1 cellular context compared by ENCODE assay signal in the genomic region with DNA sequence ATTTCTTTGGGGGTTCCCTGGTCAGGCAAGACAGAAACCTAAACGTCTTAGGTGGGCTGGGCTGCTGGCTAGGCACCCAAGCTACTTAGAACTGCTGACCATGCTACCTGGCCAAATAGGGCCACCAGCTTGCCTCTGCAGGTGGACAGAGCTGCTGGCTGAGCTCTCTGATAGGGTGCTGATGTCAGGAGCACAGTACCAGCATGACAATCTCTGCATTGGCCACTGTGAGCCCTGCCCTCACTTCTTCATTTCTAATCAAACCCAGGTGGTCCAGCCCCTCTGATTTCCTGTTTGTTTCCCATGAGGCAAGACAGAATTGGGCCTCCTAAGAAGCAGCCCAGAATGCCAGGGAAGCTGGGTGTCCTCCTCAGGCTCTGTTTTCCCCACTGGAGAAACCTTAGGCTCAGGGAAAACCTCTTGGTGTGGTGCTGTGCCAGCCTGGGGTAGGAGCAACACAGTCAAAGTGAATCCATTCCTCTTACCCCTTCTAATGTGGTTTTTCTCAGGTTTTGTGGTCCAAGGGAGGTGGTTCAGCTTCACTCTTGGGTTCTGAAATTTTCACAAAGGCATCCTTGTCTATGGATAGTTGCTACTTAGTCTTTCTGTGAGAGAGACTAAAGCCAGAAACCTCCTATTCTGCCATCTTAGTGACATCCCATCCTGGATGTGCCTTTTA.
TF ChIP-seq lines count a peak whose summit lies in the region.

No MANE protein-coding gene starts in this region.

TF ChIP-seq in HepG2, 621 proteins besides CTCF, POLR2A, EP300 and RAD21:
- TF ChIP-seq ZNF282 (IDR thresholded peaks at IDR 0.05; ENCODE audit: partially characterized antibody) (no peak), TARDBP (CRISPR knock-in tag; IDR thresholded peaks at IDR 0.05) (no peak), RXRB (CRISPR knock-in tag; IDR thresholded peaks at IDR 0.05; ENCODE audit: borderline replicate concordance) (no peak), ZNF101 (CRISPR knock-in tag; IDR thresholded peaks at IDR 0.05; ENCODE audit: borderline replicate concordance, low read depth) (no peak), PAWR (CRISPR knock-in tag; IDR thresholded peaks at IDR 0.05; ENCODE audit: borderline replicate concordance) (no peak), TBX3 (IDR thresholded peaks at IDR 0.05; ENCODE audit: borderline replicate concordance) (no peak), NPAS2 (CRISPR knock-in tag; IDR thresholded peaks at IDR 0.05; ENCODE audit: borderline replicate concordance) (no peak), NBN (conservative IDR thresholded peaks at IDR 0.05) (no peak), ZFP82 (CRISPR knock-in tag; IDR thresholded peaks at IDR 0.05; ENCODE audit: borderline replicate concordance) (no peak), ZNF83 (CRISPR knock-in tag; IDR thresholded peaks at IDR 0.05; ENCODE audit: borderline replicate concordance) (no peak), NR2F6 (IDR thresholded peaks at IDR 0.05) (no peak), NR2F6 (CRISPR knock-in tag; IDR thresholded peaks at IDR 0.05) (no peak), ELF4 (CRISPR knock-in tag; IDR thresholded peaks at IDR 0.05; ENCODE audit: borderline replicate concordance) (no peak)
- TF ChIP-seq, protein P1, sequence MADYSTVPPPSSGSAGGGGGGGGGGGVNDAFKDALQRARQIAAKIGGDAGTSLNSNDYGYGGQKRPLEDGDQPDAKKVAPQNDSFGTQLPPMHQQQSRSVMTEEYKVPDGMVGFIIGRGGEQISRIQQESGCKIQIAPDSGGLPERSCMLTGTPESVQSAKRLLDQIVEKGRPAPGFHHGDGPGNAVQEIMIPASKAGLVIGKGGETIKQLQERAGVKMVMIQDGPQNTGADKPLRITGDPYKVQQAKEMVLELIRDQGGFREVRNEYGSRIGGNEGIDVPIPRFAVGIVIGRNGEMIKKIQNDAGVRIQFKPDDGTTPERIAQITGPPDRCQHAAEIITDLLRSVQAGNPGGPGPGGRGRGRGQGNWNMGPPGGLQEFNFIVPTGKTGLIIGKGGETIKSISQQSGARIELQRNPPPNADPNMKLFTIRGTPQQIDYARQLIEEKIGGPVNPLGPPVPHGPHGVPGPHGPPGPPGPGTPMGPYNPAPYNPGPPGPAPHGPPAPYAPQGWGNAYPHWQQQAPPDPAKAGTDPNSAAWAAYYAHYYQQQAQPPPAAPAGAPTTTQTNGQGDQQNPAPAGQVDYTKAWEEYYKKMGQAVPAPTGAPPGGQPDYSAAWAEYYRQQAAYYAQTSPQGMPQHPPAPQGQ (CRISPR knock-in tag; IDR thresholded peaks at IDR 0.05; ENCODE audit: borderline replicate concordance) = no peak
- TF ChIP-seq, protein P2, sequence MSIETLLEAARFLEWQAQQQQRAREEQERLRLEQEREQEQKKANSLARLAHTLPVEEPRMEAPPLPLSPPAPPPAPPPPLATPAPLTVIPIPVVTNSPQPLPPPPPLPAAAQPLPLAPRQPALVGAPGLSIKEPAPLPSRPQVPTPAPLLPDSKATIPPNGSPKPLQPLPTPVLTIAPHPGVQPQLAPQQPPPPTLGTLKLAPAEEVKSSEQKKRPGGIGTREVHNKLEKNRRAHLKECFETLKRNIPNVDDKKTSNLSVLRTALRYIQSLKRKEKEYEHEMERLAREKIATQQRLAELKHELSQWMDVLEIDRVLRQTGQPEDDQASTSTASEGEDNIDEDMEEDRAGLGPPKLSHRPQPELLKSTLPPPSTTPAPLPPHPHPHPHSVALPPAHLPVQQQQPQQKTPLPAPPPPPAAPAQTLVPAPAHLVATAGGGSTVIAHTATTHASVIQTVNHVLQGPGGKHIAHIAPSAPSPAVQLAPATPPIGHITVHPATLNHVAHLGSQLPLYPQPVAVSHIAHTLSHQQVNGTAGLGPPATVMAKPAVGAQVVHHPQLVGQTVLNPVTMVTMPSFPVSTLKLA (IDR thresholded peaks at IDR 0.05) = no peak
- TF ChIP-seq, protein P3, sequence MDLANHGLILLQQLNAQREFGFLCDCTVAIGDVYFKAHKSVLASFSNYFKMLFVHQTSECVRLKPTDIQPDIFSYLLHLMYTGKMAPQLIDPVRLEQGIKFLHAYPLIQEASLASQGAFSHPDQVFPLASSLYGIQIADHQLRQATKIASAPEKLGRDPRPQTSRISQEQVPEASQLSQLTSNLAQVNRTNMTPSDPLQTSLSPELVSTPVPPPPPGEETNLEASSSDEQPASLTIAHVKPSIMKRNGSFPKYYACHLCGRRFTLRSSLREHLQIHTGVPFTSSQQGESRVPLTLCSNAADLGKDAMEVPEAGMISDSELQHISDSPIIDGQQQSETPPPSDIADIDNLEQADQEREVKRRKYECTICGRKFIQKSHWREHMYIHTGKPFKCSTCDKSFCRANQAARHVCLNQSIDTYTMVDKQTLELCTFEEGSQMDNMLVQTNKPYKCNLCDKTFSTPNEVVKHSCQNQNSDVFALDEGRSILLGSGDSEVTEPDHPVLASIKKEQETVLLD (CRISPR knock-in tag; IDR thresholded peaks at IDR 0.05; ENCODE audit: low read depth) = no peak
- TF ChIP-seq, protein P4, sequence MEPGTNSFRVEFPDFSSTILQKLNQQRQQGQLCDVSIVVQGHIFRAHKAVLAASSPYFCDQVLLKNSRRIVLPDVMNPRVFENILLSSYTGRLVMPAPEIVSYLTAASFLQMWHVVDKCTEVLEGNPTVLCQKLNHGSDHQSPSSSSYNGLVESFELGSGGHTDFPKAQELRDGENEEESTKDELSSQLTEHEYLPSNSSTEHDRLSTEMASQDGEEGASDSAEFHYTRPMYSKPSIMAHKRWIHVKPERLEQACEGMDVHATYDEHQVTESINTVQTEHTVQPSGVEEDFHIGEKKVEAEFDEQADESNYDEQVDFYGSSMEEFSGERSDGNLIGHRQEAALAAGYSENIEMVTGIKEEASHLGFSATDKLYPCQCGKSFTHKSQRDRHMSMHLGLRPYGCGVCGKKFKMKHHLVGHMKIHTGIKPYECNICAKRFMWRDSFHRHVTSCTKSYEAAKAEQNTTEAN (CRISPR knock-in tag; conservative IDR thresholded peaks at IDR 0.05) = no peak
- TF ChIP-seq, protein P5, sequence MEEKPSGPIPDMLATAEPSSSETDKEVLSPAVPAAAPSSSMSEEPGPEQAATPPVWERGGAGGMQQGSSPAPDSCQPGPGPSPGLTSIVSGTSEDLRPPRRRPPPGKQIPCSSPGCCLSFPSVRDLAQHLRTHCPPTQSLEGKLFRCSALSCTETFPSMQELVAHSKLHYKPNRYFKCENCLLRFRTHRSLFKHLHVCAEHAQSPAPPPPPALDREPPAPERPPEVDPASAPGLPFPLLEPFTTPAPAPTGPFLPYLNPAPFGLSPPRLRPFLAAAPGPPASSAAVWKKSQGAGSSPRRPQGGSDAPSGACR (CRISPR knock-in tag; IDR thresholded peaks at IDR 0.05) = no peak
- TF ChIP-seq, protein P6, sequence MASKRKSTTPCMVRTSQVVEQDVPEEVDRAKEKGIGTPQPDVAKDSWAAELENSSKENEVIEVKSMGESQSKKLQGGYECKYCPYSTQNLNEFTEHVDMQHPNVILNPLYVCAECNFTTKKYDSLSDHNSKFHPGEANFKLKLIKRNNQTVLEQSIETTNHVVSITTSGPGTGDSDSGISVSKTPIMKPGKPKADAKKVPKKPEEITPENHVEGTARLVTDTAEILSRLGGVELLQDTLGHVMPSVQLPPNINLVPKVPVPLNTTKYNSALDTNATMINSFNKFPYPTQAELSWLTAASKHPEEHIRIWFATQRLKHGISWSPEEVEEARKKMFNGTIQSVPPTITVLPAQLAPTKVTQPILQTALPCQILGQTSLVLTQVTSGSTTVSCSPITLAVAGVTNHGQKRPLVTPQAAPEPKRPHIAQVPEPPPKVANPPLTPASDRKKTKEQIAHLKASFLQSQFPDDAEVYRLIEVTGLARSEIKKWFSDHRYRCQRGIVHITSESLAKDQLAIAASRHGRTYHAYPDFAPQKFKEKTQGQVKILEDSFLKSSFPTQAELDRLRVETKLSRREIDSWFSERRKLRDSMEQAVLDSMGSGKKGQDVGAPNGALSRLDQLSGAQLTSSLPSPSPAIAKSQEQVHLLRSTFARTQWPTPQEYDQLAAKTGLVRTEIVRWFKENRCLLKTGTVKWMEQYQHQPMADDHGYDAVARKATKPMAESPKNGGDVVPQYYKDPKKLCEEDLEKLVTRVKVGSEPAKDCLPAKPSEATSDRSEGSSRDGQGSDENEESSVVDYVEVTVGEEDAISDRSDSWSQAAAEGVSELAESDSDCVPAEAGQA (IDR thresholded peaks at IDR 0.05; ENCODE audit: low read depth) = no peak
- TF ChIP-seq, protein P6 (CRISPR knock-in tag; IDR thresholded peaks at IDR 0.05; ENCODE audit: borderline replicate concordance) = no peak
- TF ChIP-seq, protein P7, sequence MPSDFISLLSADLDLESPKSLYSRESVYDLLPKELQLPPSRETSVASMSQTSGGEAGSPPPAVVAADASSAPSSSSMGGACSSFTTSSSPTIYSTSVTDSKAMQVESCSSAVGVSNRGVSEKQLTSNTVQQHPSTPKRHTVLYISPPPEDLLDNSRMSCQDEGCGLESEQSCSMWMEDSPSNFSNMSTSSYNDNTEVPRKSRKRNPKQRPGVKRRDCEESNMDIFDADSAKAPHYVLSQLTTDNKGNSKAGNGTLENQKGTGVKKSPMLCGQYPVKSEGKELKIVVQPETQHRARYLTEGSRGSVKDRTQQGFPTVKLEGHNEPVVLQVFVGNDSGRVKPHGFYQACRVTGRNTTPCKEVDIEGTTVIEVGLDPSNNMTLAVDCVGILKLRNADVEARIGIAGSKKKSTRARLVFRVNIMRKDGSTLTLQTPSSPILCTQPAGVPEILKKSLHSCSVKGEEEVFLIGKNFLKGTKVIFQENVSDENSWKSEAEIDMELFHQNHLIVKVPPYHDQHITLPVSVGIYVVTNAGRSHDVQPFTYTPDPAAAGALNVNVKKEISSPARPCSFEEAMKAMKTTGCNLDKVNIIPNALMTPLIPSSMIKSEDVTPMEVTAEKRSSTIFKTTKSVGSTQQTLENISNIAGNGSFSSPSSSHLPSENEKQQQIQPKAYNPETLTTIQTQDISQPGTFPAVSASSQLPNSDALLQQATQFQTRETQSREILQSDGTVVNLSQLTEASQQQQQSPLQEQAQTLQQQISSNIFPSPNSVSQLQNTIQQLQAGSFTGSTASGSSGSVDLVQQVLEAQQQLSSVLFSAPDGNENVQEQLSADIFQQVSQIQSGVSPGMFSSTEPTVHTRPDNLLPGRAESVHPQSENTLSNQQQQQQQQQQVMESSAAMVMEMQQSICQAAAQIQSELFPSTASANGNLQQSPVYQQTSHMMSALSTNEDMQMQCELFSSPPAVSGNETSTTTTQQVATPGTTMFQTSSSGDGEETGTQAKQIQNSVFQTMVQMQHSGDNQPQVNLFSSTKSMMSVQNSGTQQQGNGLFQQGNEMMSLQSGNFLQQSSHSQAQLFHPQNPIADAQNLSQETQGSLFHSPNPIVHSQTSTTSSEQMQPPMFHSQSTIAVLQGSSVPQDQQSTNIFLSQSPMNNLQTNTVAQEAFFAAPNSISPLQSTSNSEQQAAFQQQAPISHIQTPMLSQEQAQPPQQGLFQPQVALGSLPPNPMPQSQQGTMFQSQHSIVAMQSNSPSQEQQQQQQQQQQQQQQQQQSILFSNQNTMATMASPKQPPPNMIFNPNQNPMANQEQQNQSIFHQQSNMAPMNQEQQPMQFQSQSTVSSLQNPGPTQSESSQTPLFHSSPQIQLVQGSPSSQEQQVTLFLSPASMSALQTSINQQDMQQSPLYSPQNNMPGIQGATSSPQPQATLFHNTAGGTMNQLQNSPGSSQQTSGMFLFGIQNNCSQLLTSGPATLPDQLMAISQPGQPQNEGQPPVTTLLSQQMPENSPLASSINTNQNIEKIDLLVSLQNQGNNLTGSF (CRISPR knock-in tag; IDR thresholded peaks at IDR 0.05) = no peak
